In the genomic region with DNA sequence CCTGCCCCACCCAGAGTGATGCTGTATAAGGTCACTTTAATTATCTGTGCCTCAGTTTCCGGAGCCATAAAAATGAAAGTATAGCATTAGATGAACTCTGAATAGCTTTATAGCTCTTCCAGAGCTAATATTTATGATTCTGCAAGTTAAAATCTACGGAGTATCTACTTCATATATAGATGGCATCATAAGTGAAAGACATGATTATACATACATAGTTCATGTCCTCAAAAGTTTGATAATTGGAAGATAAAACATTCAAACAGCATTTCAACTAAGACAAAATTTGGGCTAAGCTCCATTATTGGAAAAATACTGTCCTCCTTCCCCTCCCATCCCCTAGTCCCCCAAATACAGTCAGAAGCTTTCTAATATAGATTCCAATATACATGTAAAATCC, we compare ENCODE assay signal across 14 cellular contexts. TPM values are rescaled to one million over a fixed set of nuclear protein-coding genes. Genes with fewer than 3 reads are reported as not detected.
DNase-seq lines count a peak whose midpoint lies in the region; ATAC-seq, FAIRE-seq and TF ChIP-seq lines count a peak whose summit lies in the region.
"Had no signal": no experiment of that assay in that cellular context is flagged by ENCODE, and none has a peak within 500 bp of the region (broad histone marks: within the 10 kb centered on the region; RNA-seq: fewer than 3 reads in every experiment).

No MANE protein-coding gene starts in this region.

- peak overlapping the region in 2 of 8 donors; percentile 42 to 54 for H3K4me3 Mint-ChIP-seq in CD4-positive, alpha-beta memory T cell
- H3K4me3 Mint-ChIP-seq in effector memory CD8-positive, alpha-beta T cell, result no peak overlapping the region
- H3K4me3 Mint-ChIP-seq: H9 had no signal

- H3K36me3 ChIP-seq in CD4-positive, alpha-beta memory T cell (ENCODE audit: insufficient read depth, low read length), result no peaks in the 10 kb centered on the region
- H3K36me3 ChIP-seq in adrenal gland (replicated peaks in 1 of 2), result no peaks in the 10 kb centered on the region

- H3K27ac Mint-ChIP-seq in CD4-positive, alpha-beta memory T cell, result peak overlapping the region in 6 of 7 donors; percentile 18 to 77 (median 70)
- H3K27ac Mint-ChIP-seq in effector memory CD8-positive, alpha-beta T cell, result peak overlapping the region; percentile 19 to 57
- H3K27ac Mint-ChIP-seq: CD14-positive monocyte, H9 had no signal

- CTCF ChIA-PET in CD4-positive, alpha-beta memory T cell (lab: Charles Lee; ENCODE audit: partially characterized antibody), result interaction anchor here (0.6 to 1.2 kb wide), 2 partner anchors 27 to 114 kb away, joined by 3 to 4 read pairs; no protein-coding TSS in a partner anchor

- H3K9me3 Mint-ChIP-seq in CD4-positive, alpha-beta memory T cell, result no peaks in the 10 kb centered on the region
- H3K9me3 Mint-ChIP-seq in effector memory CD8-positive, alpha-beta T cell, result peaks cover 0 to 1% of the 10 kb centered on the region in 2 donors
- H3K9me3 Mint-ChIP-seq: H9 had no signal

- H3K27me3 ChIP-seq in CD4-positive, alpha-beta memory T cell (ENCODE audit: insufficient read depth, low read length), result no peaks in the 10 kb centered on the region
- no peaks in the 10 kb centered on the region for H3K27me3 ChIP-seq in adrenal gland
- no peaks in the 10 kb centered on the region for H3K27me3 ChIP-seq in right cardiac atrium (ENCODE audit: control insufficient read depth, insufficient read depth)

- no peak overlapping the region for H3K4me3 ChIP-seq in CD4-positive, alpha-beta memory T cell (ENCODE audit: low read length in 2 of 2)
- H3K4me3 ChIP-seq in adrenal gland (no peak overlapping the region), right cardiac atrium (ENCODE audit: low read length) (no peak overlapping the region)

- no peak for ATAC-seq in effector memory CD8-positive, alpha-beta T cell (replicated peaks)
- ATAC-seq in right cardiac atrium (no peak), HG02798 (IDR thresholded peaks at IDR 0.05; ENCODE audit: poor library complexity, unreplicated experiment) (no peak)

- H3K9me3 ChIP-seq in CD4-positive, alpha-beta memory T cell (ENCODE audit: control insufficient read depth in 1 of 2, low read length in 2 of 2), result no peaks in the 10 kb centered on the region
- H3K9me3 ChIP-seq in adrenal gland (replicated peaks in 1 of 3), result no peaks in the 10 kb centered on the region
- H3K9me3 ChIP-seq in right cardiac atrium (ENCODE audit: control insufficient read depth, low read length), result no peaks in the 10 kb centered on the region

- peaks cover 0 to 2% of the 10 kb centered on the region in 2 donors for H3K27me3 Mint-ChIP-seq in CD4-positive, alpha-beta memory T cell
- H3K27me3 Mint-ChIP-seq in effector memory CD8-positive, alpha-beta T cell, result no peaks in the 10 kb centered on the region

- peaks cover 64% of the 10 kb centered on the region for H3K4me1 ChIP-seq in CD4-positive, alpha-beta memory T cell (ENCODE audit: insufficient read depth, low read length)
- H3K4me1 ChIP-seq in adrenal gland (replicated peaks in 1 of 2) (peaks cover 10 to 40% of the 10 kb centered on the region in 2 donors), right cardiac atrium (ENCODE audit: control insufficient read depth, insufficient read depth, low read length) (peaks cover 2% of the 10 kb centered on the region)

- FAIRE-seq in GM19239 (lab: Jason Lieb, UNC), result peak; percentile 28
- FAIRE-seq: GM12892 had no signal

- H3K27ac ChIP-seq in CD4-positive, alpha-beta memory T cell (ENCODE audit: low read depth, low read length), result no peak overlapping the region
- H3K27ac ChIP-seq in adrenal gland, result no peak overlapping the region
- no peak overlapping the region for H3K27ac ChIP-seq in right cardiac atrium (ENCODE audit: low read length)
- H3K27ac ChIP-seq: HL-60 had no signal

- intact Hi-C loops in CD4-positive, alpha-beta memory T cell (cut with micrococcal nuclease), result loop anchor here (5.0 to 10.0 kb wide), 2 partner anchors 94 to 1019 kb away; a partner anchor contains a TSS
- intact Hi-C loops in adrenal gland (cut with DNase I), result no loop called here
- intact Hi-C loops in right cardiac atrium (cut with DNase I), result loop anchor here in 1 of 4 donors (10.0 kb wide), 1 partner anchor 51 kb away; no protein-coding TSS in a partner anchor

- POLR2A ChIA-PET in CD4-positive, alpha-beta memory T cell (lab: Charles Lee; ENCODE audit: partially characterized antibody), result interaction anchor here (1.2 kb wide), 1 partner anchor 229 kb away, joined by 3 read pairs; no protein-coding TSS in a partner anchor

- H3K36me3 Mint-ChIP-seq in CD4-positive, alpha-beta memory T cell, result peaks cover 3 to 14% of the 10 kb centered on the region in 2 donors
- peaks cover 23% of the 10 kb centered on the region for H3K36me3 Mint-ChIP-seq in effector memory CD8-positive, alpha-beta T cell (ENCODE audit: insufficient read depth)

- DNase-seq in CD4-positive, alpha-beta memory T cell, result no peak
- no peak for DNase-seq in GM19239 (ENCODE audit: insufficient read length, low spot score)
- DNase-seq in effector memory CD8-positive, alpha-beta T cell, result no peak
- DNase-seq in adrenal gland, result no peak
- no peak for DNase-seq in T-helper 1 cell
- DNase-seq in right cardiac atrium, result no peak
- DNase-seq: DND-41, GDM1, GOT3, H9 had no signal

- TF ChIP-seq CTCF in adrenal gland (IDR thresholded peaks at IDR 0.05), result no peak

- no peak for TF ChIP-seq POLR2A in adrenal gland (IDR thresholded peaks at IDR 0.05)

- WGBS in adrenal gland, 4 donors, result 96 to 100% (median 99%) methylated on average over 2 of the region's 2 CpGs
- WGBS in right cardiac atrium, result 93% methylated on average over 2 of the region's 2 CpGs

- peaks cover 40 to 62% (median 49%) of the 10 kb centered on the region in 4 donors for H3K4me1 Mint-ChIP-seq in CD4-positive, alpha-beta memory T cell
- peaks cover 24 to 39% of the 10 kb centered on the region in 2 donors for H3K4me1 Mint-ChIP-seq in effector memory CD8-positive, alpha-beta T cell (ENCODE audit: low read depth in 2 of 2)

RNA-seq across cellular contexts. Expression of a gene that starts 4.2 kb away (rescaled TPM):
- 100 to 1,000 TPM; 149 to 152 TPM for total RNA-seq in CD4-positive, alpha-beta memory T cell
- 1 to 10 TPM in 1 of 2 donors, under 1 TPM in 1; 0.56 to 5.1 TPM for polyA plus RNA-seq in CD4-positive, alpha-beta memory T cell
- 10 to 100 TPM; 30.9 to 82.3 (median 44.9) TPM for total RNA-seq in adrenal gland
- 10 to 100 TPM; 11.4 to 25.4 (median 19.7) TPM for polyA plus RNA-seq in adrenal gland
- total RNA-seq in right cardiac atrium, result 10 to 100 TPM; 37.0 to 61.2 (median 52.5) TPM
- 8.4 TPM for polyA plus RNA-seq in right cardiac atrium
